In genomic region chr2:178301595-178302324, GRCh38 we compare ENCODE assay signal across 17 cellular contexts.
"Had no signal": no experiment of that assay in that cellular context is flagged by ENCODE, and none has a peak within 500 bp of the region (broad histone marks: within the 10 kb centered on the region; RNA-seq: fewer than 3 reads in every experiment).

No MANE protein-coding gene starts in this region.

- H3K36me3 ChIP-seq: brain microvascular endothelial cell, right lobe of liver, tibial nerve had no signal

- DNase-seq: activated CD4-positive, alpha-beta T cell treated with anti-CD3 and anti-CD28 coated beads, Interleukin-2, amount 50 U/mL, for 4 hours; activated CD4-positive, CD25-positive, alpha-beta regulatory T cell; activated gamma-delta T cell; activated naive CD8-positive, alpha-beta T cell treated with anti-CD3 and anti-CD28 coated beads for 36 hours; activated T-cell treated with anti-CD3 and anti-CD28 coated beads, Interleukin-2, amount 50 U/mL, for 48 hours; brain microvascular endothelial cell; dermis blood vessel endothelial cell; erythroblast; mammary epithelial cell; natural killer cell; nucleus accumbens; right lobe of liver; T-helper 2 cell had no signal

- H3K36me3 Mint-ChIP-seq: activated naive CD8-positive, alpha-beta T cell treated with anti-CD3 and anti-CD28 coated beads for 36 hours; natural killer cell; stimulated activated memory B cell treated with anti-CD40 and anti-IgM and Interleukin-4, amounts not matched to agents 10 μg/mL and 1 μg/mL and 100 μg/mL, for 72 hours had no signal

- H3K4me3 Mint-ChIP-seq: activated naive CD8-positive, alpha-beta T cell treated with anti-CD3 and anti-CD28 coated beads for 36 hours; natural killer cell; stimulated activated memory B cell treated with anti-CD40 and anti-IgM and Interleukin-4, amounts not matched to agents 10 μg/mL and 1 μg/mL and 100 μg/mL, for 72 hours had no signal

- H3K27ac ChIP-seq: brain microvascular endothelial cell, hepatocyte, right lobe of liver, tibial nerve had no signal

- H3K4me1 Mint-ChIP-seq: natural killer cell; stimulated activated memory B cell treated with anti-CD40 and anti-IgM and Interleukin-4, amounts not matched to agents 10 μg/mL and 1 μg/mL and 100 μg/mL, for 72 hours had no signal

- H3K27ac Mint-ChIP-seq: activated naive CD8-positive, alpha-beta T cell treated with anti-CD3 and anti-CD28 coated beads for 36 hours; natural killer cell; progenitor cell of endocrine pancreas; stimulated activated memory B cell treated with anti-CD40 and anti-IgM and Interleukin-4, amounts not matched to agents 10 μg/mL and 1 μg/mL and 100 μg/mL, for 72 hours had no signal

- H3K9me3 Mint-ChIP-seq: activated naive CD8-positive, alpha-beta T cell treated with anti-CD3 and anti-CD28 coated beads for 36 hours; natural killer cell; stimulated activated memory B cell treated with anti-CD40 and anti-IgM and Interleukin-4, amounts not matched to agents 10 μg/mL and 1 μg/mL and 100 μg/mL, for 72 hours had no signal

- H3K9me3 ChIP-seq: right lobe of liver, tibial nerve had no signal

- H3K4me3 ChIP-seq: hepatocyte, right lobe of liver, tibial nerve had no signal

- H3K27me3 Mint-ChIP-seq: progenitor cell of endocrine pancreas had no signal

- H3K27me3 ChIP-seq: brain microvascular endothelial cell, hepatocyte, right lobe of liver, tibial nerve had no signal

- ATAC-seq: natural killer cell; right lobe of liver; stimulated activated memory B cell treated with anti-CD40 and anti-IgM and Interleukin-4, amounts not matched to agents 10 μg/mL and 1 μg/mL and 100 μg/mL, for 72 hours had no signal
